In genomic region chr17:21171309-21171922, GRCh38 we compare ENCODE assay signal across 9 cellular contexts. TPM values are rescaled to one million over a fixed set of nuclear protein-coding genes. Genes with fewer than 3 reads are reported as not detected.
DNase-seq lines count a peak whose midpoint lies in the region; ATAC-seq, FAIRE-seq and TF ChIP-seq lines count a peak whose summit lies in the region.
"Had no signal": no experiment of that assay in that cellular context is flagged by ENCODE, and none has a peak within 500 bp of the region (broad histone marks: within the 10 kb centered on the region; RNA-seq: fewer than 3 reads in every experiment).

No MANE protein-coding gene starts in this region.

- no peak for TF ChIP-seq POLR2A in GM12891 (IDR thresholded peaks at IDR 0.05; ENCODE audit: low read depth, low read length)

- FAIRE-seq in GM12891 (lab: Jason Lieb, UNC) = peak; percentile 90

- DNase-seq in GM12891 (ENCODE audit: insufficient read length, low spot score) (peak; percentile 65), germinal center (ENCODE audit: low spot score) (peak; percentile 14), NCI-H1105 treated with DMSO at 0.1 percent for 48 hours (lab: John Stamatoyannopoulos, UW) (no peak), putamen (ENCODE audit: low spot score) (no peak), GM03348 (ENCODE audit: low spot score) (no peak), superior temporal gyrus (ENCODE audit: extremely low spot score) (no peak)
- DNase-seq: central memory CD4-positive, alpha-beta T cell had no signal

- ATAC-seq in GM19395 (IDR thresholded peaks at IDR 0.05; ENCODE audit: unreplicated experiment) (peak; percentile 84), HG03097 (IDR thresholded peaks at IDR 0.05; ENCODE audit: low FRiP score, unreplicated experiment) (peak; percentile 81)

TF ChIP-seq in GM12891, 5 proteins besides CTCF, POLR2A, EP300 and RAD21:
- peak; percentile 69 for TF ChIP-seq SPI1 (IDR thresholded peaks at IDR 0.05; ENCODE audit: low read depth, low read length)
- no peak for TF ChIP-seq PAX5 (IDR thresholded peaks at IDR 0.05; ENCODE audit: insufficient read depth, low read length, severe bottlenecking)

RNA-seq across cellular contexts. Expression of gene TMEM11, which starts 42.5 kb away (rescaled TPM):
- 21.1 TPM for polyA plus RNA-seq in GM12891 (2012; ENCODE audit: low read depth, missing spikeins)

RNA-seq across cellular contexts. Expression of gene DHRS7B, which starts 44.7 kb away (rescaled TPM):
- 11.0 TPM for polyA plus RNA-seq in GM12891 (2012; ENCODE audit: low read depth, missing spikeins)

Comparison
In these comparisons a context has a peak if more than half of its experiments do, and no peak if none do; other contexts are left out.
1. DNase-seq: peak in GM12891 (single experiment) and germinal center (single experiment); none in NCI-H1105 treated with DMSO at 0.1 percent for 48 hours (single experiment), putamen (single experiment), GM03348 (single experiment) and superior temporal gyrus (single experiment).